ENCODE assay signal across 10 cellular contexts in genomic region chr10:99945286-99945685, GRCh38.
DNase-seq lines count a peak whose midpoint lies in the region; ATAC-seq and TF ChIP-seq lines count a peak whose summit lies in the region.
"Had no signal": no experiment of that assay in that cellular context is flagged by ENCODE, and none has a peak within 500 bp of the region (broad histone marks: within the 10 kb centered on the region; RNA-seq: fewer than 3 reads in every experiment).

No MANE protein-coding gene starts in this region.

- peaks cover 47% of the 10 kb centered on the region for H3K79me2 ChIP-seq in PC-9 (ENCODE audit: low read depth)

- H3K27me3 Mint-ChIP-seq in naive thymus-derived CD4-positive, alpha-beta T cell, result peaks cover 0 to 4% (median 0%) of the 10 kb centered on the region in 5 donors
- H3K27me3 Mint-ChIP-seq: activated naive CD8-positive, alpha-beta T cell; naive B cell had no signal

- H3K27ac ChIP-seq in lower lobe of right lung (no peak overlapping the region), transverse colon (peak overlapping the region in 3 of 4 donors; percentile 13 to 38 (median 34)), PC-9 (no peak overlapping the region)
- H3K27ac ChIP-seq in naive thymus-derived CD4-positive, alpha-beta T cell (ENCODE audit: low read depth, low read length), result no peak overlapping the region

- peaks cover 0 to 2% (median 0%) of the 10 kb centered on the region in 7 donors for H3K4me1 Mint-ChIP-seq in naive thymus-derived CD4-positive, alpha-beta T cell

- no TSS peak for BruUV-seq in PC-9 (replicated peaks; lab: Mats Ljungman, UMichigan)

- 66 to 77% methylated on average over 4 of the region's 4 CpGs for WGBS in transverse colon (ENCODE audit: low coverage in 1 of 2), 2 donors

- no peak overlapping the region for H3K4me3 ChIP-seq in LNCaP clone FGC (ENCODE audit: low read depth, low read length)
- H3K4me3 ChIP-seq in lower lobe of right lung, result no peak overlapping the region
- no peak overlapping the region for H3K4me3 ChIP-seq in transverse colon
- H3K4me3 ChIP-seq in PC-9, result no peak overlapping the region
- no peak overlapping the region for H3K4me3 ChIP-seq in naive thymus-derived CD4-positive, alpha-beta T cell (ENCODE audit: low read length)

- TF ChIP-seq EP300 in transverse colon (IDR thresholded peaks at IDR 0.05; ENCODE audit: low read depth), result no peak

- no peak for TF ChIP-seq POLR2A in transverse colon (IDR thresholded peaks at IDR 0.05)

- no peaks in the 10 kb centered on the region for H3K9me2 ChIP-seq in PC-9 (ENCODE audit: insufficient read depth)

- H2AFZ ChIP-seq in PC-9, result no peak overlapping the region

- peaks cover 3 to 22% (median 16%) of the 10 kb centered on the region in 5 donors for H3K36me3 Mint-ChIP-seq in naive thymus-derived CD4-positive, alpha-beta T cell

- H4K20me1 ChIP-seq in PC-9 (ENCODE audit: insufficient read depth), result no peaks in the 10 kb centered on the region

- H3K4me3 Mint-ChIP-seq in naive thymus-derived CD4-positive, alpha-beta T cell, result no peak overlapping the region
- H3K4me3 Mint-ChIP-seq: activated naive CD8-positive, alpha-beta T cell had no signal

- in situ Hi-C loops in transverse colon (cut with MboI; ENCODE audit: low pct_ligation_motif_present in 1 of 4, low pct_unique_long_range_greater_than_20kb in 1 of 4, low sequenced_read_pairs in 3 of 4), result no loop called here

- H3K36me3 ChIP-seq in lower lobe of right lung (no peaks in the 10 kb centered on the region), transverse colon (no peaks in the 10 kb centered on the region), PC-9 (ENCODE audit: low read depth) (no peaks in the 10 kb centered on the region)
- no peaks in the 10 kb centered on the region for H3K36me3 ChIP-seq in naive thymus-derived CD4-positive, alpha-beta T cell (ENCODE audit: control insufficient read depth in 2 of 3, insufficient read depth in 3 of 3, low read length in 3 of 3)

- no peak for TF ChIP-seq CTCF in LNCaP clone FGC (IDR thresholded peaks at IDR 0.05; ENCODE audit: control insufficient read depth, extremely low read depth, insufficient read depth)
- TF ChIP-seq CTCF in lower lobe of right lung (IDR thresholded peaks at IDR 0.05), result no peak
- TF ChIP-seq CTCF in transverse colon (IDR thresholded peaks at IDR 0.05), result no peak
- no peak for TF ChIP-seq CTCF in PC-9 (conservative IDR thresholded peaks at IDR 0.05)

- no peaks in the 10 kb centered on the region for H3F3A ChIP-seq in PC-9 (ENCODE audit: insufficient read depth, low read depth)

- POLR2A ChIA-PET in PC-9 (lab: Charles Lee; ENCODE audit: unreplicated experiment), result no interaction called here
- POLR2A ChIA-PET in naive thymus-derived CD4-positive, alpha-beta T cell (lab: Charles Lee), result no interaction called here

- H3K27me3 ChIP-seq in lower lobe of right lung (ENCODE audit: low read depth) (no peaks in the 10 kb centered on the region), transverse colon (no peaks in the 10 kb centered on the region), PC-9 (ENCODE audit: insufficient read depth, low read depth) (no peaks in the 10 kb centered on the region)
- H3K27me3 ChIP-seq in naive thymus-derived CD4-positive, alpha-beta T cell (ENCODE audit: control insufficient read depth in 2 of 2, insufficient read depth in 2 of 2, low read length in 2 of 2), result no peaks in the 10 kb centered on the region

- H3K4me2 ChIP-seq in PC-9, result no peak overlapping the region

- peak; percentile 85 to 92 for ATAC-seq in lower lobe of right lung
- ATAC-seq in HG03196 (IDR thresholded peaks at IDR 0.05; ENCODE audit: unreplicated experiment), result no peak
- no peak for ATAC-seq in naive thymus-derived CD4-positive, alpha-beta T cell

- intact Hi-C loops in lower lobe of right lung (cut with DNase I) (no loop called here), transverse colon (cut with DNase I; ENCODE audit: low total_unique reads) (no loop called here), PC-9 (cut with micrococcal nuclease; ENCODE audit: unreplicated experiment) (no loop called here)
- intact Hi-C loops in naive thymus-derived CD4-positive, alpha-beta T cell (cut with micrococcal nuclease), result no loop called here

- H3K9me3 ChIP-seq in lower lobe of right lung (no peaks in the 10 kb centered on the region), transverse colon (no peaks in the 10 kb centered on the region), PC-9 (ENCODE audit: insufficient read depth, low read depth) (no peaks in the 10 kb centered on the region)
- no peaks in the 10 kb centered on the region for H3K9me3 ChIP-seq in naive thymus-derived CD4-positive, alpha-beta T cell (ENCODE audit: control insufficient read depth in 2 of 3, low read length in 3 of 3)

- DNase-seq in LNCaP clone FGC (ENCODE audit: low read depth) (peak; percentile 87), epidermal melanocyte (ENCODE audit: insufficient read length, low spot score) (peak; percentile 52), lower lobe of right lung (no peak), transverse colon (no peak), PC-9 (no peak)
- no peak for DNase-seq in naive thymus-derived CD4-positive, alpha-beta T cell
- DNase-seq: naive B cell, OCI-M1 had no signal

- H3K27ac Mint-ChIP-seq in naive thymus-derived CD4-positive, alpha-beta T cell, result no peak overlapping the region
- H3K27ac Mint-ChIP-seq: activated naive CD8-positive, alpha-beta T cell had no signal

- CTCF ChIA-PET in PC-9 (lab: Charles Lee), result no interaction called here
- CTCF ChIA-PET in naive thymus-derived CD4-positive, alpha-beta T cell (lab: Charles Lee), result no interaction called here

- peaks cover 0 to 7% (median 2%) of the 10 kb centered on the region in 11 donors for H3K9me3 Mint-ChIP-seq in naive thymus-derived CD4-positive, alpha-beta T cell

- peaks cover 13% of the 10 kb centered on the region for H3K4me1 ChIP-seq in lower lobe of right lung
- H3K4me1 ChIP-seq in transverse colon, result peaks cover 4 to 11% (median 7%) of the 10 kb centered on the region in 4 donors
- H3K4me1 ChIP-seq in PC-9 (replicated peaks; ENCODE audit: insufficient read depth), result peaks cover 6% of the 10 kb centered on the region
- H3K4me1 ChIP-seq in naive thymus-derived CD4-positive, alpha-beta T cell (ENCODE audit: control insufficient read depth in 2 of 2, insufficient read depth in 2 of 2, low read length in 2 of 2), result no peaks in the 10 kb centered on the region

Comparison
In these comparisons a context has a peak if more than half of its experiments do, and no peak if none do; other contexts are left out.
1. DNase-seq: peak in LNCaP clone FGC (single experiment) and epidermal melanocyte (single experiment); none in lower lobe of right lung (single experiment), transverse colon (single experiment), PC-9 (0 of 2) and naive thymus-derived CD4-positive, alpha-beta T cell (0 of 9).
2. ATAC-seq: peak in lower lobe of right lung (2 of 2); none in HG03196 (single experiment) and naive thymus-derived CD4-positive, alpha-beta T cell (single experiment).
3. H3K27ac ChIP-seq: peak in transverse colon (3 of 4); none in lower lobe of right lung (single experiment), PC-9 (single experiment) and naive thymus-derived CD4-positive, alpha-beta T cell (single experiment).